10 cellular contexts compared by ENCODE assay signal in genomic region chr20:45813489-45813888, GRCh38. TPM values are rescaled to one million over a fixed set of nuclear protein-coding genes. Genes with fewer than 3 reads are reported as not detected.
A peak's percentile ranks its signal among the peaks of the same experiment; 100 is the strongest.
DNase-seq lines count a peak whose midpoint lies in the region; ATAC-seq and TF ChIP-seq lines count a peak whose summit lies in the region.
"Had no signal": no experiment of that assay in that cellular context is flagged by ENCODE, and none has a peak within 500 bp of the region (broad histone marks: within the 10 kb centered on the region; RNA-seq: fewer than 3 reads in every experiment).

No MANE protein-coding gene starts in this region.

- CTCF ChIA-PET in SK-N-SH (lab: Yijun Ruan, JAX), result interaction anchor here (0.6 to 2.4 kb wide), 6 partner anchors 14 to 275 kb away, joined by 3 to 13 read pairs (median 3); partner anchors contain the start of gene ZSWIM1
- CTCF ChIA-PET in PC-3 (lab: Charles Lee), result no interaction called here

- H3K27me3 Mint-ChIP-seq in endodermal cell (ENCODE audit: insufficient read depth) (no peaks in the 10 kb centered on the region), progenitor cell of endocrine pancreas (no peaks in the 10 kb centered on the region)

- peaks cover 0 to 11% of the 10 kb centered on the region in 2 experiments; a peak in 1 of 4 replicates for H3K4me1 ChIP-seq in SK-N-SH (ENCODE audit: control insufficient read depth in 1 of 2, insufficient read depth in 2 of 2, low read depth in 1 of 2, low read length in 1 of 2)
- peaks cover 38% of the 10 kb centered on the region for H3K4me1 ChIP-seq in PC-3 (ENCODE audit: insufficient read depth, low read length)
- H3K4me1 ChIP-seq in endodermal cell (ENCODE audit: control insufficient read depth, insufficient read depth, low read length), result peaks cover 10% of the 10 kb centered on the region

- H3K4me1 Mint-ChIP-seq in endodermal cell (peaks cover 19% of the 10 kb centered on the region), progenitor cell of endocrine pancreas (ENCODE audit: low read depth) (peaks cover 14% of the 10 kb centered on the region)

- POLR2A ChIA-PET in SK-N-SH (lab: Yijun Ruan, JAX), result interaction anchor here (0.6 to 1.7 kb wide), 3 partner anchors 19 to 833 kb away, joined by 3 to 4 read pairs (median 4); partner anchors contain the start of gene SNX21
- POLR2A ChIA-PET in PC-3 (lab: Charles Lee; ENCODE audit: unreplicated experiment), result interaction anchor here (0.6 kb wide), 1 partner anchor 305 kb away, joined by 3 read pairs; no protein-coding TSS in a partner anchor

- H3K9me2 ChIP-seq in SK-N-SH, result no peaks in the 10 kb centered on the region
- H3K9me2 ChIP-seq in PC-3 (replicated peaks; ENCODE audit: low read length), result no peaks in the 10 kb centered on the region

- no peak overlapping the region for H3K27ac ChIP-seq in SK-N-SH (ENCODE audit: low read depth in 2 of 2, low read length in 1 of 2)
- H3K27ac ChIP-seq in PC-3 (ENCODE audit: low read length), result peak overlapping the region; percentile 82
- H3K27ac ChIP-seq in endodermal cell (ENCODE audit: low read depth, low read length), result no peak overlapping the region

- TF ChIP-seq CTCF in SK-N-SH (IDR thresholded peaks at IDR 0.05) (no peak), PC-3 (conservative IDR thresholded peaks at IDR 0.05; ENCODE audit: low read depth, low read length) (no peak), endodermal cell (conservative IDR thresholded peaks at IDR 0.05) (no peak), progenitor cell of endocrine pancreas (IDR thresholded peaks at IDR 0.05; ENCODE audit: unreplicated experiment) (no peak)

- H4K20me1 ChIP-seq in SK-N-SH (ENCODE audit: insufficient read depth), result no peaks in the 10 kb centered on the region
- peaks cover 11% of the 10 kb centered on the region; the same call in 1 of the 2 replicates for H4K20me1 ChIP-seq in PC-3 (ENCODE audit: low read length)

- TF ChIP-seq RAD21 in SK-N-SH (IDR thresholded peaks at IDR 0.05; ENCODE audit: low read length), result no peak

- H3K4me3 ChIP-seq in SK-N-SH (ENCODE audit: low read depth in 2 of 2, low read length in 1 of 2), result peak overlapping the region; percentile 78 to 80
- H3K4me3 ChIP-seq in PC-3 (ENCODE audit: low read length), result peak overlapping the region; percentile 98
- H3K4me3 ChIP-seq in endodermal cell (ENCODE audit: low read length), result peak overlapping the region; percentile 87

- H3K27me3 ChIP-seq in SK-N-SH (ENCODE audit: insufficient read depth) (no peaks in the 10 kb centered on the region), PC-3 (ENCODE audit: low read length) (no peaks in the 10 kb centered on the region), endodermal cell (ENCODE audit: control insufficient read depth, insufficient read depth, low read length, poor library complexity, severe bottlenecking) (no peaks in the 10 kb centered on the region)

- H3F3A ChIP-seq in SK-N-SH (replicated peaks; ENCODE audit: insufficient read depth) (peaks cover 25% of the 10 kb centered on the region), PC-3 (ENCODE audit: low read length, unreplicated experiment) (peaks cover 11% of the 10 kb centered on the region)

- no peaks in the 10 kb centered on the region for H3K9me3 ChIP-seq in SK-N-SH
- no peaks in the 10 kb centered on the region for H3K9me3 ChIP-seq in PC-3 (ENCODE audit: low read length)
- H3K9me3 ChIP-seq in endodermal cell (ENCODE audit: control insufficient read depth, low read length), result no peaks in the 10 kb centered on the region

- H3K9me3 Mint-ChIP-seq in endodermal cell, result no peaks in the 10 kb centered on the region
- H3K9me3 Mint-ChIP-seq in progenitor cell of endocrine pancreas (ENCODE audit: low read depth), result no peaks in the 10 kb centered on the region

- ATAC-seq in SK-N-SH treated with all-trans-retinoic acid at 6 μM for 48 hours (no peak), PC-3 (no peak)

- WGBS in SK-N-SH (ENCODE audit: low lambda C conversion rate), result 45% methylated on average over 7 of the region's 7 CpGs
- 55 to 100% methylated on average over 1 to 7 of the region's 7 CpGs for WGBS in endodermal cell (ENCODE audit: insufficient coverage in 1 of 2, insufficient read length in 1 of 2), 2 experiments

- H3K36me3 ChIP-seq in SK-N-SH (replicated peaks in 1 of 2; ENCODE audit: control insufficient read depth in 1 of 2, insufficient read depth in 2 of 2, low read length in 1 of 2), result peaks cover 23 to 29% of the 10 kb centered on the region in 2 experiments
- peaks cover 61% of the 10 kb centered on the region for H3K36me3 ChIP-seq in PC-3 (ENCODE audit: low read depth, low read length)
- peaks cover 67% of the 10 kb centered on the region for H3K36me3 ChIP-seq in endodermal cell (ENCODE audit: control insufficient read depth, insufficient read depth, low read length)

- H3K9ac ChIP-seq in SK-N-SH (peak overlapping the region; percentile 88), PC-3 (ENCODE audit: low read length) (peak overlapping the region; percentile 99), endodermal cell (ENCODE audit: extremely low read depth, low read length, poor library complexity, severe bottlenecking) (peak overlapping the region; percentile 77)

- H2AFZ ChIP-seq in SK-N-SH (ENCODE audit: low read depth) (peak overlapping the region; percentile 78; the same call in 1 of the 2 replicates), PC-3 (ENCODE audit: low read length) (no peak overlapping the region)

- H3K27ac Mint-ChIP-seq in endodermal cell (peak overlapping the region; percentile 89), progenitor cell of endocrine pancreas (peak overlapping the region; percentile 52)

- intact Hi-C loops in PC-3 (cut with micrococcal nuclease), result loop anchor here (2.0 to 10.0 kb wide), 3 partner anchors 15 to 121 kb away; partner anchors contain the start of genes CTSA, NEURL2 and PCIF1

- no peak for TF ChIP-seq EP300 in SK-N-SH (IDR thresholded peaks at IDR 0.05; ENCODE audit: borderline replicate concordance in 1 of 2, low read depth in 1 of 2, low read length in 1 of 2)

- H3K79me2 ChIP-seq in SK-N-SH (ENCODE audit: insufficient read depth), result peaks cover 33% of the 10 kb centered on the region
- H3K79me2 ChIP-seq in PC-3 (ENCODE audit: low read length), result peaks cover 35% of the 10 kb centered on the region

- H3K36me3 Mint-ChIP-seq in endodermal cell (ENCODE audit: low read depth) (peaks cover 48% of the 10 kb centered on the region), progenitor cell of endocrine pancreas (ENCODE audit: insufficient read depth) (peaks cover 21% of the 10 kb centered on the region)

- H3K4me3 Mint-ChIP-seq in endodermal cell (peak overlapping the region; percentile 91), progenitor cell of endocrine pancreas (ENCODE audit: low read depth) (peak overlapping the region; percentile 83)

- H3K4me2 ChIP-seq in SK-N-SH (peak overlapping the region; percentile 94), PC-3 (ENCODE audit: low read length) (peak overlapping the region; percentile 95)

- DNase-seq in SK-N-SH (no peak), PC-3 (no peak), endodermal cell (no peak), progenitor cell of endocrine pancreas (ENCODE audit: low spot score, unreplicated experiment) (no peak), occipital lobe (lab: John Stamatoyannopoulos, UW) (no peak), NCI-H146 (lab: John Stamatoyannopoulos, UW) (no peak)
- DNase-seq in activated CD8-positive, alpha-beta memory T cell treated with anti-CD3 and anti-CD28 coated beads, Interleukin-2, amount 50 U/mL, for 48 hours, result no peak

- no TSS peak for BruUV-seq in PC-3 (replicated peaks; lab: Mats Ljungman, UMichigan)

TF ChIP-seq in SK-N-SH, 30 proteins besides CTCF, POLR2A, EP300 and RAD21 (continues in another document):
- TF ChIP-seq JUND (IDR thresholded peaks at IDR 0.05), result no peak
- TF ChIP-seq RXRA (IDR thresholded peaks at IDR 0.05; ENCODE audit: borderline replicate concordance, low read depth), result no peak

TF ChIP-seq in SK-N-SH treated with all-trans-retinoic acid at 6 μM for 48 hours, 23 proteins besides CTCF, POLR2A, EP300 and RAD21 (continues in another document):
- no peak for TF ChIP-seq OSR1 (CRISPR knock-in tag; IDR thresholded peaks at IDR 0.05)
- no peak for TF ChIP-seq SNAI2 (CRISPR knock-in tag; IDR thresholded peaks at IDR 0.05)
- TF ChIP-seq TCF4 (CRISPR knock-in tag; IDR thresholded peaks at IDR 0.05; ENCODE audit: borderline replicate concordance), result no peak

RNA-seq across cellular contexts. Expression of gene UBE2C, which starts 1.0 kb away (rescaled TPM):
- 82.8 and 115 TPM in 2 replicates for polyA plus RNA-seq in SK-N-SH (2012; rRNA removed)
- polyA plus RNA-seq in SK-N-SH (2012; cell fraction: cytosol; rRNA removed), result 82.5 and 93.2 TPM in 2 replicates
- 40.8 and 50.3 TPM in 2 replicates for polyA plus RNA-seq in SK-N-SH (2012; cell fraction: nucleus; rRNA removed)
- total RNA-seq in PC-3 (2014; rRNA removed) (251 and 304 TPM in 2 replicates), endodermal cell (100 to 1,000 TPM; 139 to 216 TPM), progenitor cell of endocrine pancreas (63.9 and 69.0 TPM in 2 replicates), occipital lobe (6.9 TPM)
- polyA plus RNA-seq in endodermal cell (2013, experiment 1 of 2), result 322 TPM
- polyA plus RNA-seq in endodermal cell (2013, experiment 2 of 2), result 323 TPM

RNA-seq across cellular contexts. Expression of gene TNNC2, which starts 13.6 kb away (rescaled TPM):
- polyA plus RNA-seq in SK-N-SH (2012; rRNA removed), result 0.57 and 1.1 TPM in 2 replicates
- polyA plus RNA-seq in SK-N-SH (2012; cell fraction: cytosol; rRNA removed), result 0.62 and 0.67 TPM in 2 replicates
- 4.0 and 4.1 TPM in 2 replicates for polyA plus RNA-seq in SK-N-SH (2012; cell fraction: nucleus; rRNA removed)
- total RNA-seq in PC-3 (2014; rRNA removed) (not detected in 2 replicates), endodermal cell (under 1 TPM in 1 of 2 donors, not detected in 1; 0.51 TPM), progenitor cell of endocrine pancreas (0.67 TPM in 1 of 2 replicates, not detected in the other), occipital lobe (1.2 TPM)
- polyA plus RNA-seq in endodermal cell (2013, experiment 1 of 2), result 1.2 TPM
- polyA plus RNA-seq in endodermal cell (2013, experiment 2 of 2), result not detected
- total RNA-seq: A172, glomerular endothelial cell had no signal

RNA-seq across cellular contexts. Expression of gene SNX21, which starts 20.1 kb away (rescaled TPM):
- 20.6 and 22.1 TPM in 2 replicates for polyA plus RNA-seq in SK-N-SH (2012; rRNA removed)
- 10.7 and 15.9 TPM in 2 replicates for polyA plus RNA-seq in SK-N-SH (2012; cell fraction: cytosol; rRNA removed)
- 40.5 and 107 TPM in 2 replicates for polyA plus RNA-seq in SK-N-SH (2012; cell fraction: nucleus; rRNA removed)
- total RNA-seq in PC-3 (2014; rRNA removed), result 90.1 and 108 TPM in 2 replicates
- total RNA-seq in endodermal cell, result 10 to 100 TPM; 18.0 to 18.8 TPM
- 9.3 TPM for polyA plus RNA-seq in endodermal cell (2013, experiment 1 of 2)
- 10.5 TPM for polyA plus RNA-seq in endodermal cell (2013, experiment 2 of 2)
- total RNA-seq in progenitor cell of endocrine pancreas, result 12.2 and 13.1 TPM in 2 replicates
- 22.8 TPM for total RNA-seq in occipital lobe

RNA-seq across cellular contexts. Expression of gene DNTTIP1, which starts 21.7 kb away (rescaled TPM):
- polyA plus RNA-seq in SK-N-SH (2012; rRNA removed), result 60.0 and 65.8 TPM in 2 replicates
- 59.6 and 66.6 TPM in 2 replicates for polyA plus RNA-seq in SK-N-SH (2012; cell fraction: cytosol; rRNA removed)
- 48.3 and 55.4 TPM in 2 replicates for polyA plus RNA-seq in SK-N-SH (2012; cell fraction: nucleus; rRNA removed)
- total RNA-seq in PC-3 (2014; rRNA removed), result 187 and 194 TPM in 2 replicates
- 10 to 100 TPM; 31.5 to 36.1 TPM for total RNA-seq in endodermal cell
- polyA plus RNA-seq in endodermal cell (2013, experiment 1 of 2), result 46.4 TPM
- 43.3 TPM for polyA plus RNA-seq in endodermal cell (2013, experiment 2 of 2)
- total RNA-seq in progenitor cell of endocrine pancreas, result 29.3 and 33.4 TPM in 2 replicates
- 9.2 TPM for total RNA-seq in occipital lobe

RNA-seq across cellular contexts. Expression of gene WFDC3, which starts 21.8 kb away (rescaled TPM):
- polyA plus RNA-seq in SK-N-SH (2012; rRNA removed), result 0.76 and 0.97 TPM in 2 replicates
- polyA plus RNA-seq in SK-N-SH (2012; cell fraction: cytosol; rRNA removed), result 0.85 and 1.1 TPM in 2 replicates
- 1.1 TPM in 2 replicates for polyA plus RNA-seq in SK-N-SH (2012; cell fraction: nucleus; rRNA removed)
- total RNA-seq in PC-3 (2014; rRNA removed) (3.0 and 6.0 TPM in 2 replicates), endodermal cell (under 1 TPM in 1 of 2 donors, not detected in 1; 0.66 TPM), progenitor cell of endocrine pancreas (0.62 and 0.84 TPM in 2 replicates), occipital lobe (not detected)
- polyA plus RNA-seq in endodermal cell (2013, experiment 1 of 2), result not detected
- polyA plus RNA-seq in endodermal cell (2013, experiment 2 of 2), result not detected
